Comparison of ENCODE assay signal across 1 cellular context in the genomic region with DNA sequence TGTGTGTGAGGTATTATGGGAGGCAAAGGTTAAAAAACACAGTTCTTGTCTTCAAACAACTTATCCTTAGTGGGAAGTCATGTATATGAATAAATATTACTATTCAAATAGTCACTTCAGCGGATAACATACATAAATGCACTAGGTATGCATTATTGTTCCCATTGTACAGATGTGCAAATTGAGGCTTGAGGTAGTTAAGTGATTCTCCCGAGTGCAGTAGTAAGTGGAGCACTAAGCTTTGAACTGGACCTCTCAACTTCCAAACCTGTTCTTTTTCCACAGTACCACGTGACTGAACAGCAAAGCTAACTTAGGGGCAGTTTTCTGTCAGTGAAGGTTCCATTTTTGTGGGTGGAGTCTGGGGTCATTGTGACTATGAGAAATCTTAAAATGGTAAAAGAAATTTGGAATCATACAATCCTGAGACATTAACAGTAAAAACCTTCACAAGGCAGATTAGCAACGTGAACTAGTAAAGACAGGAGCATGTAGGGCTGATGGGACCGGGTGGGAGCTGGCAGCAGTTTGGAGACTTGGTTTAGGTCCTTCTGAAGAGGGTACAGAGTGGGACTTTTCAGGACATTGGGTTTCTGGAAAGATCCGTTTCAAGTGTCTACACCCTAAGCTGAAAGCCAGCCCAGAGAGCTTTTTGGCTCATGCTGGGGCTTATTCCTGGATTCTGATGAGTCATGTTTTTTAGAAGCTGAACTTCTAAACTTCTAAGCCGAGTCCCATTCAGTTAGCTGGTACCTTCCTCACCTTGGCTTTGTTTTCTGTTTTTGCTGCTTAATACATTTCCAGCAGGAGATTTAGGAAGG.
TF ChIP-seq lines count a peak whose summit lies in the region.

No MANE protein-coding gene starts in this region.

TF ChIP-seq in SK-N-SH treated with all-trans-retinoic acid at 6 μM for 48 hours, 23 proteins besides CTCF, POLR2A, EP300 and RAD21 (continued from another document):
- TF ChIP-seq, protein P1, sequence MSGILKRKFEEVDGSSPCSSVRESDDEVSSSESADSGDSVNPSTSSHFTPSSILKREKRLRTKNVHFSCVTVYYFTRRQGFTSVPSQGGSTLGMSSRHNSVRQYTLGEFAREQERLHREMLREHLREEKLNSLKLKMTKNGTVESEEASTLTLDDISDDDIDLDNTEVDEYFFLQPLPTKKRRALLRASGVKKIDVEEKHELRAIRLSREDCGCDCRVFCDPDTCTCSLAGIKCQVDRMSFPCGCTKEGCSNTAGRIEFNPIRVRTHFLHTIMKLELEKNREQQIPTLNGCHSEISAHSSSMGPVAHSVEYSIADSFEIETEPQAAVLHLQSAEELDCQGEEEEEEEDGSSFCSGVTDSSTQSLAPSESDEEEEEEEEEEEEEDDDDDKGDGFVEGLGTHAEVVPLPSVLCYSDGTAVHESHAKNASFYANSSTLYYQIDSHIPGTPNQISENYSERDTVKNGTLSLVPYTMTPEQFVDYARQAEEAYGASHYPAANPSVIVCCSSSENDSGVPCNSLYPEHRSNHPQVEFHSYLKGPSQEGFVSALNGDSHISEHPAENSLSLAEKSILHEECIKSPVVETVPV (CRISPR knock-in tag; IDR thresholded peaks at IDR 0.05): no peak
- TF ChIP-seq ZC3H10 (CRISPR knock-in tag; IDR thresholded peaks at IDR 0.05): no peak
- TF ChIP-seq, protein P2, sequence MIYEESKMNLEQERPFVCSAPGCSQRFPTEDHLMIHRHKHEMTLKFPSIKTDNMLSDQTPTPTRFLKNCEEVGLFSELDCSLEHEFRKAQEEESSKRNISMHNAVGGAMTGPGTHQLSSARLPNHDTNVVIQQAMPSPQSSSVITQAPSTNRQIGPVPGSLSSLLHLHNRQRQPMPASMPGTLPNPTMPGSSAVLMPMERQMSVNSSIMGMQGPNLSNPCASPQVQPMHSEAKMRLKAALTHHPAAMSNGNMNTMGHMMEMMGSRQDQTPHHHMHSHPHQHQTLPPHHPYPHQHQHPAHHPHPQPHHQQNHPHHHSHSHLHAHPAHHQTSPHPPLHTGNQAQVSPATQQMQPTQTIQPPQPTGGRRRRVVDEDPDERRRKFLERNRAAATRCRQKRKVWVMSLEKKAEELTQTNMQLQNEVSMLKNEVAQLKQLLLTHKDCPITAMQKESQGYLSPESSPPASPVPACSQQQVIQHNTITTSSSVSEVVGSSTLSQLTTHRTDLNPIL (CRISPR knock-in tag; IDR thresholded peaks at IDR 0.05; ENCODE audit: low read depth): no peak
- no peak for TF ChIP-seq TOX (CRISPR knock-in tag; IDR thresholded peaks at IDR 0.05; ENCODE audit: borderline replicate concordance)
- TF ChIP-seq ZNF565 (CRISPR knock-in tag; conservative IDR thresholded peaks at IDR 0.05; ENCODE audit: low read depth): no peak
- TF ChIP-seq ISL1 (CRISPR knock-in tag; IDR thresholded peaks at IDR 0.05): no peak
- TF ChIP-seq TCF4 (CRISPR knock-in tag; IDR thresholded peaks at IDR 0.05; ENCODE audit: borderline replicate concordance): no peak
- TF ChIP-seq GLIS3 (CRISPR knock-in tag; IDR thresholded peaks at IDR 0.05): no peak
- TF ChIP-seq, protein P3, sequence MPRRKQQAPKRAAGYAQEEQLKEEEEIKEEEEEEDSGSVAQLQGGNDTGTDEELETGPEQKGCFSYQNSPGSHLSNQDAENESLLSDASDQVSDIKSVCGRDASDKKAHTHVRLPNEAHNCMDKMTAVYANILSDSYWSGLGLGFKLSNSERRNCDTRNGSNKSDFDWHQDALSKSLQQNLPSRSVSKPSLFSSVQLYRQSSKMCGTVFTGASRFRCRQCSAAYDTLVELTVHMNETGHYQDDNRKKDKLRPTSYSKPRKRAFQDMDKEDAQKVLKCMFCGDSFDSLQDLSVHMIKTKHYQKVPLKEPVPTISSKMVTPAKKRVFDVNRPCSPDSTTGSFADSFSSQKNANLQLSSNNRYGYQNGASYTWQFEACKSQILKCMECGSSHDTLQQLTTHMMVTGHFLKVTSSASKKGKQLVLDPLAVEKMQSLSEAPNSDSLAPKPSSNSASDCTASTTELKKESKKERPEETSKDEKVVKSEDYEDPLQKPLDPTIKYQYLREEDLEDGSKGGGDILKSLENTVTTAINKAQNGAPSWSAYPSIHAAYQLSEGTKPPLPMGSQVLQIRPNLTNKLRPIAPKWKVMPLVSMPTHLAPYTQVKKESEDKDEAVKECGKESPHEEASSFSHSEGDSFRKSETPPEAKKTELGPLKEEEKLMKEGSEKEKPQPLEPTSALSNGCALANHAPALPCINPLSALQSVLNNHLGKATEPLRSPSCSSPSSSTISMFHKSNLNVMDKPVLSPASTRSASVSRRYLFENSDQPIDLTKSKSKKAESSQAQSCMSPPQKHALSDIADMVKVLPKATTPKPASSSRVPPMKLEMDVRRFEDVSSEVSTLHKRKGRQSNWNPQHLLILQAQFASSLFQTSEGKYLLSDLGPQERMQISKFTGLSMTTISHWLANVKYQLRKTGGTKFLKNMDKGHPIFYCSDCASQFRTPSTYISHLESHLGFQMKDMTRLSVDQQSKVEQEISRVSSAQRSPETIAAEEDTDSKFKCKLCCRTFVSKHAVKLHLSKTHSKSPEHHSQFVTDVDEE (CRISPR knock-in tag; IDR thresholded peaks at IDR 0.05): no peak
